Comparison of ENCODE assay signal across 1 cellular context in the genomic region with DNA sequence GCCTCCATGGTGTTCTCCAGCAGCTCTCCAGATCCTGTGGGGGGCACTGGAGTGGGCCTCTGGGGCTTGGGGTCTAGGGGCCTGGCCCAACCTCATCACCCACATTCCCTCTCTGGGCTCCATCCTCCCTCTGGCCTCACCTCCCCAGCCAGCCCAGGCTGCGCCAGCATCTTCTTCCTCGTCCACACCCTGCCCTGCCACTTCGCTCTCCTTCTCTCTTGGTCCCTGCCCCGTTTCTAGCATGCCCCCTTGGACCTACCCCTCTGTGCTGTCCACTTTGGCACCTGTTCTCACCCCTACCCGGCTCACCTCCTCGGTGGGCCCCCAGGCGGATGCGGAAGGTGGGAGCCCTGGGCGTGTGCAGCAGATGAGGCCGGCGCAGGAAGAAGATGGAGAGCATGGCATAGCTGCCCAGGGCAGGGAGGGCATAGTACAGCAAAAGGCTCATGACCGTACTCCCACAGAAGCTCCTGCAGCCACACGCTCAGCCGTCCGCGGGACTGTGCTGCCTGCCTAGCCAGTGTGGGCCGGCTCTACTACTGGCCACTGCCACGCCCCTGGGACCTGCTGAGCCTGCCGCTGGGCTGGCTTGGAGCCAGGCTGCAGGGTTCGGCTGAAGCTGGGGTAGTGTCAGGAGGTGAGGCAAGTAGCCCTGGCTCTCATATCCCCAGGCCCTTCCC.
TF ChIP-seq lines count a peak whose summit lies in the region.

A gene with protein sequence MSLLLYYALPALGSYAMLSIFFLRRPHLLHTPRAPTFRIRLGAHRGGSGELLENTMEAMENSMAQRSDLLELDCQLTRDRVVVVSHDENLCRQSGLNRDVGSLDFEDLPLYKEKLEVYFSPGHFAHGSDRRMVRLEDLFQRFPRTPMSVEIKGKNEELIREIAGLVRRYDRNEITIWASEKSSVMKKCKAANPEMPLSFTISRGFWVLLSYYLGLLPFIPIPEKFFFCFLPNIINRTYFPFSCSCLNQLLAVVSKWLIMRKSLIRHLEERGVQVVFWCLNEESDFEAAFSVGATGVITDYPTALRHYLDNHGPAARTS (minus strand): TSS at position 507 of the 680 bp plus-strand sequence. CDS start 59 bp downstream, at position 448.

TF ChIP-seq in HepG2, 621 proteins besides CTCF, POLR2A, EP300 and RAD21 (continues in another document):
- TF ChIP-seq CHD4 (IDR thresholded peaks at IDR 0.05; ENCODE audit: borderline replicate concordance, low read length): peak; percentile 52; the same call in 1 of the 2 replicates
- TF ChIP-seq MTA1 (CRISPR knock-in tag; IDR thresholded peaks at IDR 0.05; ENCODE audit: borderline replicate concordance): no peak
- TF ChIP-seq ZNF777 (CRISPR knock-in tag; IDR thresholded peaks at IDR 0.05): no peak
- 0 out of 2 replicates have a peak, but pooled peaks have one; percentile 4 for TF ChIP-seq ZNF629 (CRISPR knock-in tag; conservative IDR thresholded peaks at IDR 0.05)
- no peak for TF ChIP-seq MAZ (IDR thresholded peaks at IDR 0.05; ENCODE audit: borderline replicate concordance, low read depth, low read length)
- peak; percentile 21; the same call in 1 of the 2 replicates for TF ChIP-seq MAZ (CRISPR knock-in tag; IDR thresholded peaks at IDR 0.05; ENCODE audit: low read depth)
- TF ChIP-seq, protein P1, sequence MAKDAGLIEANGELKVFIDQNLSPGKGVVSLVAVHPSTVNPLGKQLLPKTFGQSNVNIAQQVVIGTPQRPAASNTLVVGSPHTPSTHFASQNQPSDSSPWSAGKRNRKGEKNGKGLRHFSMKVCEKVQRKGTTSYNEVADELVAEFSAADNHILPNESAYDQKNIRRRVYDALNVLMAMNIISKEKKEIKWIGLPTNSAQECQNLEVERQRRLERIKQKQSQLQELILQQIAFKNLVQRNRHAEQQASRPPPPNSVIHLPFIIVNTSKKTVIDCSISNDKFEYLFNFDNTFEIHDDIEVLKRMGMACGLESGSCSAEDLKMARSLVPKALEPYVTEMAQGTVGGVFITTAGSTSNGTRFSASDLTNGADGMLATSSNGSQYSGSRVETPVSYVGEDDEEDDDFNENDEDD (CRISPR knock-in tag; IDR thresholded peaks at IDR 0.05; ENCODE audit: borderline replicate concordance): no peak
- TF ChIP-seq, protein P2, sequence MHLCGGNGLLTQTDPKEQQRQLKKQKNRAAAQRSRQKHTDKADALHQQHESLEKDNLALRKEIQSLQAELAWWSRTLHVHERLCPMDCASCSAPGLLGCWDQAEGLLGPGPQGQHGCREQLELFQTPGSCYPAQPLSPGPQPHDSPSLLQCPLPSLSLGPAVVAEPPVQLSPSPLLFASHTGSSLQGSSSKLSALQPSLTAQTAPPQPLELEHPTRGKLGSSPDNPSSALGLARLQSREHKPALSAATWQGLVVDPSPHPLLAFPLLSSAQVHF (CRISPR knock-in tag; IDR thresholded peaks at IDR 0.05): peak; percentile 46; the same call in 1 of the 2 replicates
- TF ChIP-seq DR1 (CRISPR knock-in tag; IDR thresholded peaks at IDR 0.05): no peak
- peak; percentile 16; the same call in 1 of the 2 replicates for TF ChIP-seq PAX8 (CRISPR knock-in tag; IDR thresholded peaks at IDR 0.05; ENCODE audit: borderline replicate concordance)
- TF ChIP-seq, protein P3, sequence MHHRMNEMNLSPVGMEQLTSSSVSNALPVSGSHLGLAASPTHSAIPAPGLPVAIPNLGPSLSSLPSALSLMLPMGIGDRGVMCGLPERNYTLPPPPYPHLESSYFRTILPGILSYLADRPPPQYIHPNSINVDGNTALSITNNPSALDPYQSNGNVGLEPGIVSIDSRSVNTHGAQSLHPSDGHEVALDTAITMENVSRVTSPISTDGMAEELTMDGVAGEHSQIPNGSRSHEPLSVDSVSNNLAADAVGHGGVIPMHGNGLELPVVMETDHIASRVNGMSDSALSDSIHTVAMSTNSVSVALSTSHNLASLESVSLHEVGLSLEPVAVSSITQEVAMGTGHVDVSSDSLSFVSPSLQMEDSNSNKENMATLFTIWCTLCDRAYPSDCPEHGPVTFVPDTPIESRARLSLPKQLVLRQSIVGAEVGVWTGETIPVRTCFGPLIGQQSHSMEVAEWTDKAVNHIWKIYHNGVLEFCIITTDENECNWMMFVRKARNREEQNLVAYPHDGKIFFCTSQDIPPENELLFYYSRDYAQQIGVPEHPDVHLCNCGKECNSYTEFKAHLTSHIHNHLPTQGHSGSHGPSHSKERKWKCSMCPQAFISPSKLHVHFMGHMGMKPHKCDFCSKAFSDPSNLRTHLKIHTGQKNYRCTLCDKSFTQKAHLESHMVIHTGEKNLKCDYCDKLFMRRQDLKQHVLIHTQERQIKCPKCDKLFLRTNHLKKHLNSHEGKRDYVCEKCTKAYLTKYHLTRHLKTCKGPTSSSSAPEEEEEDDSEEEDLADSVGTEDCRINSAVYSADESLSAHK (CRISPR knock-in tag; IDR thresholded peaks at IDR 0.05; ENCODE audit: borderline replicate concordance): no peak
- TF ChIP-seq AGO2 (optimal IDR thresholded peaks at IDR 0.05; ENCODE audit: low read depth, low read length): peak; percentile 49
- TF ChIP-seq, protein P4, sequence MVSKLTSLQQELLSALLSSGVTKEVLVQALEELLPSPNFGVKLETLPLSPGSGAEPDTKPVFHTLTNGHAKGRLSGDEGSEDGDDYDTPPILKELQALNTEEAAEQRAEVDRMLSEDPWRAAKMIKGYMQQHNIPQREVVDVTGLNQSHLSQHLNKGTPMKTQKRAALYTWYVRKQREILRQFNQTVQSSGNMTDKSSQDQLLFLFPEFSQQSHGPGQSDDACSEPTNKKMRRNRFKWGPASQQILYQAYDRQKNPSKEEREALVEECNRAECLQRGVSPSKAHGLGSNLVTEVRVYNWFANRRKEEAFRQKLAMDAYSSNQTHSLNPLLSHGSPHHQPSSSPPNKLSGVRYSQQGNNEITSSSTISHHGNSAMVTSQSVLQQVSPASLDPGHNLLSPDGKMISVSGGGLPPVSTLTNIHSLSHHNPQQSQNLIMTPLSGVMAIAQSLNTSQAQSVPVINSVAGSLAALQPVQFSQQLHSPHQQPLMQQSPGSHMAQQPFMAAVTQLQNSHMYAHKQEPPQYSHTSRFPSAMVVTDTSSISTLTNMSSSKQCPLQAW (CRISPR knock-in tag; IDR thresholded peaks at IDR 0.05): 0 out of 2 replicates have a peak, but pooled peaks have one; percentile 38
- TF ChIP-seq, protein P5, sequence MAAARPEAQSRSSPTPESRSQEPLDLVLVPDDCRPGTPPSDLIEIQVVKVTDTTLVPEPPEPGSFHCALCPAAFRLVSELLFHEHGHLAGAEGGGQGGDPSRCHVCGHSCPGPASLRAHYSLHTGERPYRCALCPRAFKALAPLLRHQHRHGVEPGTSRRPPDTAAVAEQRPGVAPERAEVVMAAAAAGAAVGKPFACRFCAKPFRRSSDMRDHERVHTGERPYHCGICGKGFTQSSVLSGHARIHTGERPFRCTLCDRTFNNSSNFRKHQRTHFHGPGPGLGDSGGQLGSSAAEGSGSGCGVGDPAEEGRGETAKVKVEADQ (CRISPR knock-in tag; IDR thresholded peaks at IDR 0.05; ENCODE audit: borderline replicate concordance): no peak
- TF ChIP-seq ZNF121 (CRISPR knock-in tag; IDR thresholded peaks at IDR 0.05): peak; percentile 5; the same call in 1 of the 2 replicates
- TF ChIP-seq, protein P6, sequence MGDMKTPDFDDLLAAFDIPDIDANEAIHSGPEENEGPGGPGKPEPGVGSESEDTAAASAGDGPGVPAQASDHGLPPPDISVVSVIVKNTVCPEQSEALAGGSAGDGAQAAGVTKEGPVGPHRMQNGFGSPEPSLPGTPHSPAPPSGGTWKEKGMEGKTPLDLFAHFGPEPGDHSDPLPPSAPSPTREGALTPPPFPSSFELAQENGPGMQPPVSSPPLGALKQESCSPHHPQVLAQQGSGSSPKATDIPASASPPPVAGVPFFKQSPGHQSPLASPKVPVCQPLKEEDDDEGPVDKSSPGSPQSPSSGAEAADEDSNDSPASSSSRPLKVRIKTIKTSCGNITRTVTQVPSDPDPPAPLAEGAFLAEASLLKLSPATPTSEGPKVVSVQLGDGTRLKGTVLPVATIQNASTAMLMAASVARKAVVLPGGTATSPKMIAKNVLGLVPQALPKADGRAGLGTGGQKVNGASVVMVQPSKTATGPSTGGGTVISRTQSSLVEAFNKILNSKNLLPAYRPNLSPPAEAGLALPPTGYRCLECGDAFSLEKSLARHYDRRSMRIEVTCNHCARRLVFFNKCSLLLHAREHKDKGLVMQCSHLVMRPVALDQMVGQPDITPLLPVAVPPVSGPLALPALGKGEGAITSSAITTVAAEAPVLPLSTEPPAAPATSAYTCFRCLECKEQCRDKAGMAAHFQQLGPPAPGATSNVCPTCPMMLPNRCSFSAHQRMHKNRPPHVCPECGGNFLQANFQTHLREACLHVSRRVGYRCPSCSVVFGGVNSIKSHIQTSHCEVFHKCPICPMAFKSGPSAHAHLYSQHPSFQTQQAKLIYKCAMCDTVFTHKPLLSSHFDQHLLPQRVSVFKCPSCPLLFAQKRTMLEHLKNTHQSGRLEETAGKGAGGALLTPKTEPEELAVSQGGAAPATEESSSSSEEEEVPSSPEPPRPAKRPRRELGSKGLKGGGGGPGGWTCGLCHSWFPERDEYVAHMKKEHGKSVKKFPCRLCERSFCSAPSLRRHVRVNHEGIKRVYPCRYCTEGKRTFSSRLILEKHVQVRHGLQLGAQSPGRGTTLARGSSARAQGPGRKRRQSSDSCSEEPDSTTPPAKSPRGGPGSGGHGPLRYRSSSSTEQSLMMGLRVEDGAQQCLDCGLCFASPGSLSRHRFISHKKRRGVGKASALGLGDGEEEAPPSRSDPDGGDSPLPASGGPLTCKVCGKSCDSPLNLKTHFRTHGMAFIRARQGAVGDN (CRISPR knock-in tag; IDR thresholded peaks at IDR 0.05): no peak
- peak; percentile 18 for TF ChIP-seq ZNF747 (CRISPR knock-in tag; IDR thresholded peaks at IDR 0.05; ENCODE audit: borderline replicate concordance)
- no peak for TF ChIP-seq ZNF75D (CRISPR knock-in tag; IDR thresholded peaks at IDR 0.05; ENCODE audit: borderline replicate concordance)
- peak; percentile 4 for TF ChIP-seq PTBP1 (IDR thresholded peaks at IDR 0.05; ENCODE audit: low read depth, low read length, poor library complexity, severe bottlenecking)
- TF ChIP-seq ZNF382 (CRISPR knock-in tag; IDR thresholded peaks at IDR 0.05; ENCODE audit: borderline replicate concordance): no peak
- 0 out of 2 replicates have a peak, but pooled peaks have one; percentile 33 for TF ChIP-seq SP5 (CRISPR knock-in tag; IDR thresholded peaks at IDR 0.05; ENCODE audit: borderline replicate concordance, low read depth)
- TF ChIP-seq SIX1 (CRISPR knock-in tag; IDR thresholded peaks at IDR 0.05; ENCODE audit: borderline replicate concordance): no peak
- 0 out of 2 replicates have a peak, but pooled peaks have one; percentile 49 for TF ChIP-seq ZNF251 (CRISPR knock-in tag; IDR thresholded peaks at IDR 0.05)
- no peak for TF ChIP-seq PRMT3 (CRISPR knock-in tag; IDR thresholded peaks at IDR 0.05; ENCODE audit: borderline replicate concordance, low read depth)
- TF ChIP-seq SMAD3 (CRISPR knock-in tag; IDR thresholded peaks at IDR 0.05): no peak
- TF ChIP-seq, protein P7, sequence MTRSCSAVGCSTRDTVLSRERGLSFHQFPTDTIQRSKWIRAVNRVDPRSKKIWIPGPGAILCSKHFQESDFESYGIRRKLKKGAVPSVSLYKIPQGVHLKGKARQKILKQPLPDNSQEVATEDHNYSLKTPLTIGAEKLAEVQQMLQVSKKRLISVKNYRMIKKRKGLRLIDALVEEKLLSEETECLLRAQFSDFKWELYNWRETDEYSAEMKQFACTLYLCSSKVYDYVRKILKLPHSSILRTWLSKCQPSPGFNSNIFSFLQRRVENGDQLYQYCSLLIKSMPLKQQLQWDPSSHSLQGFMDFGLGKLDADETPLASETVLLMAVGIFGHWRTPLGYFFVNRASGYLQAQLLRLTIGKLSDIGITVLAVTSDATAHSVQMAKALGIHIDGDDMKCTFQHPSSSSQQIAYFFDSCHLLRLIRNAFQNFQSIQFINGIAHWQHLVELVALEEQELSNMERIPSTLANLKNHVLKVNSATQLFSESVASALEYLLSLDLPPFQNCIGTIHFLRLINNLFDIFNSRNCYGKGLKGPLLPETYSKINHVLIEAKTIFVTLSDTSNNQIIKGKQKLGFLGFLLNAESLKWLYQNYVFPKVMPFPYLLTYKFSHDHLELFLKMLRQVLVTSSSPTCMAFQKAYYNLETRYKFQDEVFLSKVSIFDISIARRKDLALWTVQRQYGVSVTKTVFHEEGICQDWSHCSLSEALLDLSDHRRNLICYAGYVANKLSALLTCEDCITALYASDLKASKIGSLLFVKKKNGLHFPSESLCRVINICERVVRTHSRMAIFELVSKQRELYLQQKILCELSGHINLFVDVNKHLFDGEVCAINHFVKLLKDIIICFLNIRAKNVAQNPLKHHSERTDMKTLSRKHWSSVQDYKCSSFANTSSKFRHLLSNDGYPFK (CRISPR knock-in tag; IDR thresholded peaks at IDR 0.05; ENCODE audit: borderline replicate concordance): 0 out of 2 replicates have a peak, but pooled peaks have one; percentile 4
- TF ChIP-seq SSRP1 (CRISPR knock-in tag; IDR thresholded peaks at IDR 0.05): peak; percentile 21; the same call in 1 of the 2 replicates
- TF ChIP-seq, protein P8, sequence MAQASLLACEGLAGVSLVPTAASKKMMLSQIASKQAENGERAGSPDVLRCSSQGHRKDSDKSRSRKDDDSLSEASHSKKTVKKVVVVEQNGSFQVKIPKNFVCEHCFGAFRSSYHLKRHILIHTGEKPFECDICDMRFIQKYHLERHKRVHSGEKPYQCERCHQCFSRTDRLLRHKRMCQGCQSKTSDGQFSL (CRISPR knock-in tag; IDR thresholded peaks at IDR 0.05): no peak
- no peak for TF ChIP-seq RORA (CRISPR knock-in tag; IDR thresholded peaks at IDR 0.05)
- no peak for TF ChIP-seq FOXK2 (IDR thresholded peaks at IDR 0.05)
- 0 out of 2 replicates have a peak, but pooled peaks have one; percentile 8 for TF ChIP-seq CBFB (CRISPR knock-in tag; IDR thresholded peaks at IDR 0.05)
- TF ChIP-seq XBP1 (CRISPR knock-in tag; IDR thresholded peaks at IDR 0.05): no peak
- TF ChIP-seq KDM5B (CRISPR knock-in tag; IDR thresholded peaks at IDR 0.05; ENCODE audit: borderline replicate concordance): no peak
- 0 out of 2 replicates have a peak, but pooled peaks have one; percentile 4 for TF ChIP-seq ZNF776 (CRISPR knock-in tag; IDR thresholded peaks at IDR 0.05)
- TF ChIP-seq, protein P9, sequence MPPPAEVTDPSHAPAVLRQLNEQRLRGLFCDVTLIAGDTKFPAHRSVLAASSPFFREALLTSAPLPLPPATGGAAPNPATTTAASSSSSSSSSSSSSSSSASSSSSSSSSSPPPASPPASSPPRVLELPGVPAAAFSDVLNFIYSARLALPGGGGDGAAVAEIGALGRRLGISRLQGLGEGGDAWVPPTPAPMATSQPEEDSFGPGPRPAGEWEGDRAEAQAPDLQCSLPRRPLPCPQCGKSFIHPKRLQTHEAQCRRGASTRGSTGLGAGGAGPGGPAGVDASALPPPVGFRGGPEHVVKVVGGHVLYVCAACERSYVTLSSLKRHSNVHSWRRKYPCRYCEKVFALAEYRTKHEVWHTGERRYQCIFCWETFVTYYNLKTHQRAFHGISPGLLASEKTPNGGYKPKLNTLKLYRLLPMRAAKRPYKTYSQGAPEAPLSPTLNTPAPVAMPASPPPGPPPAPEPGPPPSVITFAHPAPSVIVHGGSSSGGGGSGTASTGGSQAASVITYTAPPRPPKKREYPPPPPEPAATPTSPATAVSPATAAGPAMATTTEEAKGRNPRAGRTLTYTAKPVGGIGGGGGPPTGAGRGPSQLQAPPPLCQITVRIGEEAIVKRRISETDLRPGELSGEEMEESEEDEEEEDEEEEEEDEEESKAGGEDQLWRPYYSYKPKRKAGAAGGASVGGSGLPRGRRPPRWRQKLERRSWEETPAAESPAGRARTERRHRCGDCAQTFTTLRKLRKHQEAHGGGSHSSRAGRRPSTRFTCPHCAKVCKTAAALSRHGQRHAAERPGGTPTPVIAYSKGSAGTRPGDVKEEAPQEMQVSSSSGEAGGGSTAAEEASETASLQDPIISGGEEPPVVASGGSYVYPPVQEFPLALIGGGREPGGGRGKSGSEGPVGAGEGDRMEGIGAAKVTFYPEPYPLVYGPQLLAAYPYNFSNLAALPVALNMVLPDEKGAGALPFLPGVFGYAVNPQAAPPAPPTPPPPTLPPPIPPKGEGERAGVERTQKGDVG (CRISPR knock-in tag; IDR thresholded peaks at IDR 0.05; ENCODE audit: borderline replicate concordance): peak; percentile 78; the same call in 1 of the 2 replicates
